In the genomic region with DNA sequence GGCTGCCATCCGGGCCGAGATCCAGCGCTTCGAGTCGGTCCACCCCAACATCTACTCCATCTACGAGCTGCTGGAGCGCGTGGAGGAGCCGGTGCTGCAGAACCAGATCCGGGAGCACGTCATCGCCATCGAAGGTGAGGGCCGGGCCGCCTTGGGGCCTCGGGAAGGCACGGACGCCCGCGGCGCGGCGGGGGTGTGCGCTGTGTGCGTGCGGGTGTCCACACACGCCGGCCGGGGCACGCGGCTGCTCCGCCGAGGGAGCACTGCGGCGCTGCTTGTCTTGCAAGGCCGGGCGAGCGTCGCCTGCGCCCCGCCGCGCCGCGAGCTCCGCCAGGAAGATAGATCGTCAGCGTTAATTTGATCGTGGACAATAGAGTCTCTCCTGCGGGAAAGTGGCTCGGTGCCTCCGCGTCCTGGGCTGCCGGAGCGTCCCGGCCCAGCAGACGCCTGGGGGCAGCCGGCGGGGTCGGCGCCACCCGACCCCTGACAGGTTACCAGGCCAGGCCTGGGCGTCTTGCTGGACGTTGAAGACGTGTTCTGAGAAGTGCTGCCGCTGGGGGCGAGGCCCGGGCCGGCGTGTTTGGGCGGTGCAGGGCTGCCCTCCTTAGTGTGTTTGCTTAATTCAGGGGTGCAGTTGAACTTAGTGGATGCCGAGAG, we compare ENCODE assay signal across 8 cellular contexts. TPM values are rescaled to one million over a fixed set of nuclear protein-coding genes. Genes with fewer than 3 reads are reported as not detected.
DNase-seq lines count a peak whose midpoint lies in the region; ATAC-seq and TF ChIP-seq lines count a peak whose summit lies in the region.

No MANE protein-coding gene starts in this region.

- BruUV-seq in A673 (replicated peaks; lab: Mats Ljungman, UMichigan): no TSS peak

- H3K4me1 ChIP-seq in A673 (ENCODE audit: insufficient read depth, low read length, poor library complexity, severe bottlenecking) (peaks cover 15% of the 10 kb centered on the region), GM23338 (ENCODE audit: insufficient read depth) (peaks cover 29% of the 10 kb centered on the region)

- H3K9me3 Mint-ChIP-seq in GM23338: peaks cover 3% of the 10 kb centered on the region; the same call in 1 of the 3 replicates
- no peaks in the 10 kb centered on the region for H3K9me3 Mint-ChIP-seq in activated CD8-positive, alpha-beta T cell treated with anti-CD3 and anti-CD28 coated beads, Interleukin-2, amount 10 ng/mL, durations not matched to agents 7 days and 5 days (ENCODE audit: insufficient read depth)

- CTCF ChIA-PET in A673 (lab: Charles Lee): no interaction called here
- CTCF ChIA-PET in activated CD8-positive, alpha-beta T cell treated with anti-CD3 and anti-CD28 coated beads, Interleukin-2, amount 10 ng/mL, durations not matched to agents 7 days and 5 days (lab: Charles Lee): no interaction called here

- H3K27ac Mint-ChIP-seq in GM23338: no peak overlapping the region
- H3K27ac Mint-ChIP-seq in activated CD8-positive, alpha-beta T cell treated with anti-CD3 and anti-CD28 coated beads, Interleukin-2, amount 10 ng/mL, durations not matched to agents 7 days and 5 days: no peak overlapping the region

- POLR2A ChIA-PET in A673 (lab: Charles Lee; ENCODE audit: low non-redundant PET): no interaction called here
- POLR2A ChIA-PET in activated CD8-positive, alpha-beta T cell treated with anti-CD3 and anti-CD28 coated beads, Interleukin-2, amount 10 ng/mL, durations not matched to agents 7 days and 5 days (lab: Charles Lee): no interaction called here

- H3K27me3 ChIP-seq in A673 (replicated peaks; ENCODE audit: insufficient read depth, low read depth, low read length, poor library complexity) (no peaks in the 10 kb centered on the region), GM23338 (ENCODE audit: insufficient read depth) (peaks cover 22% of the 10 kb centered on the region; the same call in 1 of the 2 replicates)

- peak overlapping the region; percentile 88 for H3K4me2 ChIP-seq in GM23338

- no peak overlapping the region for H2AFZ ChIP-seq in GM23338

- peaks cover 2% of the 10 kb centered on the region; the same call in 1 of the 3 replicates for H3K36me3 Mint-ChIP-seq in GM23338 (ENCODE audit: low read depth)
- no peaks in the 10 kb centered on the region for H3K36me3 Mint-ChIP-seq in activated CD8-positive, alpha-beta T cell treated with anti-CD3 and anti-CD28 coated beads, Interleukin-2, amount 10 ng/mL, durations not matched to agents 7 days and 5 days (ENCODE audit: low read depth)

- no peaks in the 10 kb centered on the region for H3K9me3 ChIP-seq in A673 (ENCODE audit: low read depth, low read length, poor library complexity, severe bottlenecking)

- H3K4me3 ChIP-seq in A673 (ENCODE audit: low read depth, low read length, poor library complexity, severe bottlenecking): peak overlapping the region; percentile 75
- H3K4me3 ChIP-seq in GM23338: peak overlapping the region; percentile 71

- peaks cover 25% of the 10 kb centered on the region for H3K27me3 Mint-ChIP-seq in GM23338 (ENCODE audit: insufficient read depth, low read depth, poor library complexity)
- peaks cover 54% of the 10 kb centered on the region for H3K27me3 Mint-ChIP-seq in activated CD8-positive, alpha-beta T cell treated with anti-CD3 and anti-CD28 coated beads, Interleukin-2, amount 10 ng/mL, durations not matched to agents 7 days and 5 days (ENCODE audit: low read depth)

- H4K20me1 ChIP-seq in GM23338 (replicated peaks; ENCODE audit: insufficient read depth): peaks cover 44% of the 10 kb centered on the region

- intact Hi-C loops in A673 (cut with micrococcal nuclease; ENCODE audit: unreplicated experiment): loop anchor here (5.0 to 10.0 kb wide), 2 partner anchors 97 to 360 kb away; no protein-coding TSS in a partner anchor

- peak overlapping the region; percentile 40 for H3K27ac ChIP-seq in A673 (ENCODE audit: low read depth, low read length, poor library complexity, severe bottlenecking)
- H3K27ac ChIP-seq in GM23338 (ENCODE audit: low read depth): no peak overlapping the region

- no peak for TF ChIP-seq CTCF in A673 (conservative IDR thresholded peaks at IDR 0.05; ENCODE audit: low read depth, low read length)
- 0 out of 4 replicates have a peak, but pooled peaks of 1 of the 2 experiments have one; percentile 4 for TF ChIP-seq CTCF in GM23338 (conservative IDR thresholded peaks at IDR 0.05; ENCODE audit: low read depth in 2 of 2)
- TF ChIP-seq CTCF in omental fat pad (IDR thresholded peaks at IDR 0.05): no peak

- H3K36me3 ChIP-seq in A673 (ENCODE audit: insufficient read depth, low read length, poor library complexity, severe bottlenecking): no peaks in the 10 kb centered on the region
- H3K36me3 ChIP-seq in GM23338 (ENCODE audit: insufficient read depth): no peaks in the 10 kb centered on the region

- no peaks in the 10 kb centered on the region; the same call in 1 of the 2 replicates for H3F3A ChIP-seq in GM23338 (replicated peaks; ENCODE audit: low read depth)

- peak overlapping the region; percentile 82 for H3K4me3 Mint-ChIP-seq in GM23338
- peak overlapping the region; percentile 25 for H3K4me3 Mint-ChIP-seq in activated CD8-positive, alpha-beta T cell treated with anti-CD3 and anti-CD28 coated beads, Interleukin-2, amount 10 ng/mL, durations not matched to agents 7 days and 5 days

- H3K4me1 Mint-ChIP-seq in GM23338: peaks cover 54% of the 10 kb centered on the region
- H3K4me1 Mint-ChIP-seq in activated CD8-positive, alpha-beta T cell treated with anti-CD3 and anti-CD28 coated beads, Interleukin-2, amount 10 ng/mL, durations not matched to agents 7 days and 5 days (ENCODE audit: low read depth): peaks cover 5% of the 10 kb centered on the region

- peak; percentile 43 for ATAC-seq in GM23338
- ATAC-seq in activated CD8-positive, alpha-beta T cell treated with anti-CD3 and anti-CD28 coated beads, Interleukin-2, amount 10 ng/mL, durations not matched to agents 7 days and 5 days: peak; percentile 40
- peak; percentile 17 for ATAC-seq in omental fat pad (ENCODE audit: low FRiP score)

- DNase-seq in A673 (ENCODE audit: low spot score) (peak; percentile 60), GM23338 (ENCODE audit: low spot score) (peak; percentile 54), glomerular visceral epithelial cell (ENCODE audit: extremely low spot score) (peak; percentile 53), omental fat pad (ENCODE audit: low spot score) (no peak), NOMO-1 treated with dmso at 0.1 percent for 144 hours (lab: John Stamatoyannopoulos, UW; ENCODE audit: unreplicated experiment) (no peak), NAMALWA (ENCODE audit: low spot score) (no peak), putamen (ENCODE audit: low spot score) (no peak)
- no peak for DNase-seq in activated CD8-positive, alpha-beta T cell treated with anti-CD3 and anti-CD28 coated beads, Interleukin-2, amount 10 ng/mL, durations not matched to agents 7 days and 5 days

- peaks cover 52% of the 10 kb centered on the region for H3K79me2 ChIP-seq in GM23338 (replicated peaks; ENCODE audit: insufficient read depth)

- H3K9me2 ChIP-seq in GM23338 (ENCODE audit: insufficient read depth): no peaks in the 10 kb centered on the region; the same call in 1 of the 2 replicates

TF ChIP-seq in GM23338, 12 proteins besides CTCF, POLR2A, EP300 and RAD21 (continues in another document):
- TF ChIP-seq EZH2phosphoT487 (IDR thresholded peaks at IDR 0.05; ENCODE audit: unreplicated experiment): no peak

RNA-seq across cellular contexts. Expression of a gene that starts 1.0 kb away (rescaled TPM):
- total RNA-seq in A673 (2021): 25.3 and 27.5 TPM in 2 replicates
- total RNA-seq in GM23338 (2014; rRNA removed; shearing (Covaris generic)): 25.1 and 27.9 TPM in 2 replicates
- 13.3 and 16.4 TPM in 2 replicates for polyA plus RNA-seq in GM23338 (2016; fragmentation: Nextera tagmentation; extraction: Ambion mirVana)
- total RNA-seq in activated CD8-positive, alpha-beta T cell treated with anti-CD3 and anti-CD28 coated beads, Interleukin-2, amount 10 ng/mL, durations not matched to agents 7 days and 5 days: 1 to 10 TPM in 1 of 2 experiments, under 1 TPM in 1; 0.82 to 1.3 TPM
- 10 to 100 TPM; 15.5 to 24.3 (median 16.2) TPM for total RNA-seq in omental fat pad

Comparison
In these comparisons a context has a peak if more than half of its experiments do, and no peak if none do; other contexts are left out.
1. DNase-seq: peak in A673 (single experiment), GM23338 (single experiment) and glomerular visceral epithelial cell (single experiment); none in activated CD8-positive, alpha-beta T cell treated with anti-CD3 and anti-CD28 coated beads, Interleukin-2, amount 10 ng/mL, durations not matched to agents 7 days and 5 days (single experiment), omental fat pad (single experiment), NOMO-1 treated with dmso at 0.1 percent for 144 hours (single experiment), NAMALWA (single experiment) and putamen (single experiment).
2. RNA of a gene that starts 1.0 kb away (total RNA-seq): 25.1 to 27.9 TPM in GM23338, 25.3 to 27.5 TPM in A673 and 15.5 to 24.3 TPM in omental fat pad; 0.82 to 1.3 TPM in activated CD8-positive, alpha-beta T cell treated with anti-CD3 and anti-CD28 coated beads, Interleukin-2, amount 10 ng/mL, durations not matched to agents 7 days and 5 days; every median in the first group is over 4 times any median in the second.
3. Peak in every context shown above with its lines, with median percentiles within 50 percentile points of each other: ATAC-seq.